ENCODE assay signal across 2 cellular contexts in genomic region chr1:224107282-224107625, GRCh38.
TF ChIP-seq lines count a peak whose summit lies in the region.

No MANE protein-coding gene starts in this region.

TF ChIP-seq in K562, 482 proteins besides CTCF, POLR2A, EP300 and RAD21:
- TF ChIP-seq ZNF133 (CRISPR knock-in tag; IDR thresholded peaks at IDR 0.05) (no peak), E2F6 (IDR thresholded peaks at IDR 0.05; ENCODE audit: borderline replicate concordance in 1 of 2, extremely low read depth in 1 of 2, insufficient read depth in 1 of 2, insufficient read length in 1 of 2, low read depth in 1 of 2, low read length in 1 of 2, poor library complexity in 1 of 2, severe bottlenecking in 1 of 2) (no peak), BCLAF1 (IDR thresholded peaks at IDR 0.05; ENCODE audit: borderline replicate concordance in 1 of 2, control insufficient read depth in 1 of 2, low read depth in 2 of 2, low read length in 1 of 2) (no peak), RAD51 (IDR thresholded peaks at IDR 0.05; ENCODE audit: borderline replicate concordance, low read depth) (no peak), TRIM25 (IDR thresholded peaks at IDR 0.05; ENCODE audit: borderline replicate concordance) (no peak), ZNF165 (CRISPR knock-in tag; IDR thresholded peaks at IDR 0.05; ENCODE audit: borderline replicate concordance) (no peak), ATF1 (CRISPR knock-in tag; IDR thresholded peaks at IDR 0.05) (no peak), ATF1 (tag; IDR thresholded peaks at IDR 0.05) (no peak)

TF ChIP-seq in HepG2, 621 proteins besides CTCF, POLR2A, EP300 and RAD21:
- TF ChIP-seq ATF6 (CRISPR knock-in tag; conservative IDR thresholded peaks at IDR 0.05): no peak
- no peak for TF ChIP-seq ZNF710 (CRISPR knock-in tag; IDR thresholded peaks at IDR 0.05; ENCODE audit: borderline replicate concordance)
- TF ChIP-seq ZNF230 (CRISPR knock-in tag; IDR thresholded peaks at IDR 0.05): no peak
- no peak for TF ChIP-seq ZNF34 (CRISPR knock-in tag; IDR thresholded peaks at IDR 0.05; ENCODE audit: borderline replicate concordance)
- TF ChIP-seq DDIT3 (CRISPR knock-in tag; IDR thresholded peaks at IDR 0.05): no peak
- TF ChIP-seq PLSCR1 (CRISPR knock-in tag; IDR thresholded peaks at IDR 0.05; ENCODE audit: borderline replicate concordance): no peak
- no peak for TF ChIP-seq SKI (IDR thresholded peaks at IDR 0.05; ENCODE audit: partially characterized antibody)
- TF ChIP-seq SIN3B (IDR thresholded peaks at IDR 0.05; ENCODE audit: low read length): no peak
- no peak for TF ChIP-seq MXI1 (IDR thresholded peaks at IDR 0.05; ENCODE audit: borderline replicate concordance, low read depth, low read length)
- TF ChIP-seq GTF3A (CRISPR knock-in tag; conservative IDR thresholded peaks at IDR 0.05): no peak
- no peak for TF ChIP-seq ZNF414 (CRISPR knock-in tag; IDR thresholded peaks at IDR 0.05)
- TF ChIP-seq ZNF558 (CRISPR knock-in tag; IDR thresholded peaks at IDR 0.05; ENCODE audit: borderline replicate concordance): no peak
- TF ChIP-seq ZNF709 (CRISPR knock-in tag; IDR thresholded peaks at IDR 0.05): no peak
- TF ChIP-seq CHD4 (IDR thresholded peaks at IDR 0.05; ENCODE audit: borderline replicate concordance, low read length): no peak
